In genomic region chr12:101889216-101889752, GRCh38 we compare ENCODE assay signal across 20 cellular contexts. TPM values are rescaled to one million over a fixed set of nuclear protein-coding genes. Genes with fewer than 3 reads are reported as not detected.
A peak's percentile ranks its signal among the peaks of the same experiment; 100 is the strongest.
DNase-seq lines count a peak whose midpoint lies in the region; ATAC-seq, FAIRE-seq and TF ChIP-seq lines count a peak whose summit lies in the region.
"Had no signal": no experiment of that assay in that cellular context is flagged by ENCODE, and none has a peak within 500 bp of the region (broad histone marks: within the 10 kb centered on the region; RNA-seq: fewer than 3 reads in every experiment).

No MANE protein-coding gene starts in this region.

- H3K9me3 ChIP-seq in SJSA1 (replicated peaks), result no peaks in the 10 kb centered on the region
- H3K9me3 ChIP-seq in kidney (ENCODE audit: control insufficient read depth in 1 of 2, low read length in 2 of 2), result no peaks in the 10 kb centered on the region
- H3K9me3 ChIP-seq: right lobe of liver, tibial artery had no signal

- peak; percentile 45 for FAIRE-seq in GM19239 (lab: Jason Lieb, UNC)
- FAIRE-seq in kidney (lab: Jason Lieb, UNC), result no peak
- no peak for FAIRE-seq in frontal cortex (lab: Jason Lieb, UNC)

- H3K4me1 Mint-ChIP-seq in stimulated activated memory B cell treated with anti-CD40 and anti-IgM and Interleukin-4, amounts not matched to agents 10 μg/mL and 1 μg/mL and 100 μg/mL, for 72 hours, result peaks cover 15% of the 10 kb centered on the region
- peaks cover 2% of the 10 kb centered on the region for H3K4me1 Mint-ChIP-seq in activated T-cell treated with anti-CD3 and anti-CD28 coated beads, Interleukin-2, amount 50 U/mL, for 24 hours (ENCODE audit: low read depth)

- H3K27ac ChIP-seq in SJSA1 (0 out of 2 replicates have a peak overlapping the region, but pooled peaks have one; percentile 18), kidney (ENCODE audit: low read depth in 2 of 2, low read length in 2 of 2) (peak overlapping the region in 1 of 2 donors; percentile 13)
- H3K27ac ChIP-seq: dorsolateral prefrontal cortex, epithelial cell of prostate, right lobe of liver, tibial artery had no signal

- H3K36me3 Mint-ChIP-seq in stimulated activated memory B cell treated with anti-CD40 and anti-IgM and Interleukin-4, amounts not matched to agents 10 μg/mL and 1 μg/mL and 100 μg/mL, for 72 hours, result peaks cover 6% of the 10 kb centered on the region
- no peaks in the 10 kb centered on the region for H3K36me3 Mint-ChIP-seq in activated T-cell treated with anti-CD3 and anti-CD28 coated beads, Interleukin-2, amount 50 U/mL, for 24 hours (ENCODE audit: low read depth)

- DNase-seq in GM19239 (ENCODE audit: insufficient read length, low spot score), result no peak
- DNase-seq in SJSA1 (ENCODE audit: low read depth in 1 of 2, low spot score in 2 of 2), result no peak
- DNase-seq in kidney, result no peak
- DNase-seq in frontal cortex (ENCODE audit: low spot score in 2 of 2), result no peak
- DNase-seq in stimulated activated naive CD4-positive, alpha-beta T cell treated with Interleukin-2 at 50 U/mL for 16 hours (lab: John Stamatoyannopoulos, UW), result no peak
- DNase-seq in activated T-cell treated with anti-CD3 and anti-CD28 coated beads, Interleukin-2, amount 50 U/mL, for 24 hours, result no peak
- DNase-seq: activated effector memory CD4-positive, alpha-beta T cell treated with Interleukin-2 at 50 U/mL for 16 hours; amygdala; caudate nucleus; DMS79; dorsolateral prefrontal cortex; foreskin melanocyte; hippocampal formation; right lobe of liver; Right ventricle myocardium superior; tibial artery had no signal

- H3K4me1 ChIP-seq in SJSA1 (replicated peaks) (peaks cover 44% of the 10 kb centered on the region), kidney (ENCODE audit: control insufficient read depth in 1 of 2, insufficient read depth in 1 of 2, low read depth in 1 of 2, low read length in 2 of 2) (peaks cover 11 to 12% of the 10 kb centered on the region in 2 donors)

- H3K27ac Mint-ChIP-seq in stimulated activated memory B cell treated with anti-CD40 and anti-IgM and Interleukin-4, amounts not matched to agents 10 μg/mL and 1 μg/mL and 100 μg/mL, for 72 hours, result peak overlapping the region; percentile 31
- H3K27ac Mint-ChIP-seq in activated T-cell treated with anti-CD3 and anti-CD28 coated beads, Interleukin-2, amount 50 U/mL, for 24 hours, result no peak overlapping the region

- H3K4me3 ChIP-seq in SJSA1, result no peak overlapping the region
- H3K4me3 ChIP-seq in kidney (ENCODE audit: low read length in 2 of 2), result peak overlapping the region; percentile 0 to 29
- H3K4me3 ChIP-seq: dorsolateral prefrontal cortex, lung, right lobe of liver, tibial artery had no signal

- no peaks in the 10 kb centered on the region for H3K27me3 ChIP-seq in SJSA1 (replicated peaks)
- H3K27me3 ChIP-seq: dorsolateral prefrontal cortex, right lobe of liver, tibial artery had no signal

- H3K36me3 ChIP-seq in SJSA1 (peaks cover 6% of the 10 kb centered on the region; the same call in 1 of the 2 replicates), kidney (ENCODE audit: control insufficient read depth in 1 of 2, insufficient read depth in 2 of 2, low read length in 2 of 2) (no peaks in the 10 kb centered on the region)
- H3K36me3 ChIP-seq: right lobe of liver, tibial artery had no signal

- H3K9me3 Mint-ChIP-seq in stimulated activated memory B cell treated with anti-CD40 and anti-IgM and Interleukin-4, amounts not matched to agents 10 μg/mL and 1 μg/mL and 100 μg/mL, for 72 hours, result no peaks in the 10 kb centered on the region
- H3K9me3 Mint-ChIP-seq in activated T-cell treated with anti-CD3 and anti-CD28 coated beads, Interleukin-2, amount 50 U/mL, for 24 hours, result no peaks in the 10 kb centered on the region

- no peak for TF ChIP-seq CTCF in kidney (IDR thresholded peaks at IDR 0.05; ENCODE audit: borderline replicate concordance, extremely low read depth, insufficient read depth)

- intact Hi-C loops in kidney (cut with DNase I), result no loop called here

- no peak overlapping the region for H3K9ac ChIP-seq in kidney (ENCODE audit: low read length in 2 of 2)

- H3K27me3 Mint-ChIP-seq in stimulated activated memory B cell treated with anti-CD40 and anti-IgM and Interleukin-4, amounts not matched to agents 10 μg/mL and 1 μg/mL and 100 μg/mL, for 72 hours, result no peaks in the 10 kb centered on the region
- H3K27me3 Mint-ChIP-seq in activated T-cell treated with anti-CD3 and anti-CD28 coated beads, Interleukin-2, amount 50 U/mL, for 24 hours, result no peaks in the 10 kb centered on the region

- ATAC-seq in stimulated activated memory B cell treated with anti-CD40 and anti-IgM and Interleukin-4, amounts not matched to agents 10 μg/mL and 1 μg/mL and 100 μg/mL, for 72 hours, result no peak
- ATAC-seq: HCT116 had no signal

- H3K4me3 Mint-ChIP-seq in stimulated activated memory B cell treated with anti-CD40 and anti-IgM and Interleukin-4, amounts not matched to agents 10 μg/mL and 1 μg/mL and 100 μg/mL, for 72 hours, result no peak overlapping the region
- H3K4me3 Mint-ChIP-seq in activated T-cell treated with anti-CD3 and anti-CD28 coated beads, Interleukin-2, amount 50 U/mL, for 24 hours, result no peak overlapping the region

RNA-seq across cellular contexts. Expression of gene DRAM1, which starts 11.9 kb away (rescaled TPM):
- total RNA-seq in SJSA1 (2014; rRNA removed; shearing (Covaris generic)), result 12.4 and 13.2 TPM in 2 replicates
- 35.8 TPM for total RNA-seq in kidney
- 19.0 TPM for polyA plus RNA-seq in kidney (ENCODE audit: insufficient read depth, low read depth, low replicate concordance)
- 0.82 TPM for total RNA-seq in frontal cortex

RNA-seq across cellular contexts. Expression of gene GNPTAB, which starts 58.5 kb away (rescaled TPM):
- total RNA-seq in SJSA1 (2014; rRNA removed; shearing (Covaris generic)), result 14.8 and 15.9 TPM in 2 replicates
- total RNA-seq in kidney (46.0 TPM), frontal cortex (139 TPM)
- 17.8 TPM for polyA plus RNA-seq in kidney (ENCODE audit: insufficient read depth, low read depth, low replicate concordance)
